ENCODE assay signal across 8 cellular contexts in genomic region chr16:3444032-3444388, GRCh38. TPM values are rescaled to one million over a fixed set of nuclear protein-coding genes. Genes with fewer than 3 reads are reported as not detected.
A peak's percentile ranks its signal among the peaks of the same experiment; 100 is the strongest.
DNase-seq lines count a peak whose midpoint lies in the region; ATAC-seq and TF ChIP-seq lines count a peak whose summit lies in the region.

No MANE protein-coding gene starts in this region.

- H3K18ac ChIP-seq in IMR-90 (ENCODE audit: low read depth, low read length) = no peak overlapping the region

- H3K9me3 Mint-ChIP-seq in nephron = peaks cover 26% of the 10 kb centered on the region

- POLR2A ChIA-PET in IMR-90 (lab: Charles Lee; ENCODE audit: unreplicated experiment) = interaction anchor here (0.6 to 1.3 kb wide), 3 partner anchors 30 to 43 kb away, joined by 3 to 4 read pairs (median 3); partner anchors contain the start of genes ZNF174 and ZSCAN32

- intact Hi-C loops in IMR-90 (cut with micrococcal nuclease) = no loop called here

- WGBS in IMR-90 (ENCODE audit: extremely low coverage in 2 of 2, insufficient read length in 1 of 2), 2 experiments = no CpG with 5 or more reads among the region's 10 CpGs

- TSS peak; percentile 49 for BruUV-seq in IMR-90 (replicated peaks; lab: Mats Ljungman, UMichigan)

- H2AFZ ChIP-seq in IMR-90 (replicated peaks; ENCODE audit: low read length, poor library complexity) (peak overlapping the region; percentile 85), fibroblast of lung (ENCODE audit: low read length) (peak overlapping the region; percentile 1)

- H2AK5ac ChIP-seq in IMR-90 (ENCODE audit: low read depth, low read length) = peak overlapping the region; percentile 78

- H3K56ac ChIP-seq in IMR-90 (ENCODE audit: extremely low read depth, insufficient read depth, low read length) = peak overlapping the region; percentile 72; the same call in 1 of the 2 replicates

- peak overlapping the region; percentile 35 for H3K14ac ChIP-seq in IMR-90 (replicated peaks; ENCODE audit: low read depth, low read length)

- peak; percentile 70 for DNase-seq in AG20443 (ENCODE audit: low spot score)
- peak; percentile 80 for DNase-seq in IMR-90
- peak; percentile 64 for DNase-seq in activated CD4-positive, alpha-beta T cell treated with anti-CD3 and anti-CD28 coated beads for 48 hours
- DNase-seq in fibroblast of lung (ENCODE audit: low read depth in 2 of 2) = peak; percentile 73 to 82
- no peak for DNase-seq in NCI-H1048 (lab: John Stamatoyannopoulos, UW)

- H2BK5ac ChIP-seq in IMR-90 (ENCODE audit: low read depth, low read length, poor library complexity, severe bottlenecking) = peak overlapping the region; percentile 14

- peak; percentile 11 for ATAC-seq in GM19395 (IDR thresholded peaks at IDR 0.05; ENCODE audit: unreplicated experiment)
- peak; percentile 82 for ATAC-seq in IMR-90 (ENCODE audit: low read depth)
- no peak for ATAC-seq in GM21723 (IDR thresholded peaks at IDR 0.05; ENCODE audit: unreplicated experiment)

- no peak overlapping the region for H2BK15ac ChIP-seq in IMR-90 (ENCODE audit: low read depth, low read length)

- H4K91ac ChIP-seq in IMR-90 (ENCODE audit: insufficient read depth, low read depth, low read length) = peak overlapping the region; percentile 43; the same call in 1 of the 2 replicates

- H4K5ac ChIP-seq in IMR-90 (ENCODE audit: low read depth, low read length) = peak overlapping the region; percentile 13

- no peaks in the 10 kb centered on the region for H3K9me1 ChIP-seq in IMR-90 (ENCODE audit: insufficient read depth, low read length)

- H3K4ac ChIP-seq in IMR-90 (ENCODE audit: low read depth, low read length) = peak overlapping the region; percentile 44

- H2AK9ac ChIP-seq in IMR-90 (replicated peaks; ENCODE audit: low read depth, low read length, poor library complexity) = peak overlapping the region; percentile 43

- H3K4me2 ChIP-seq in IMR-90 (ENCODE audit: low read depth, low read length) (peak overlapping the region; percentile 68), fibroblast of lung (ENCODE audit: extremely low read depth, insufficient read depth, low read length) (peak overlapping the region; percentile 82)

- H3K27ac ChIP-seq in IMR-90 (ENCODE audit: insufficient read depth, low read length) (peak overlapping the region; percentile 58), fibroblast of lung (ENCODE audit: insufficient read depth, low read length) (peak overlapping the region; percentile 84)

- H3K4me3 ChIP-seq in IMR-90 (ENCODE audit: insufficient read depth, low read depth, low read length) = peak overlapping the region; percentile 64
- peak overlapping the region; percentile 58 to 92 (median 74) for H3K4me3 ChIP-seq in fibroblast of lung (replicated peaks in 1 of 4; ENCODE audit: control extremely low read depth in 1 of 4, insufficient read depth in 1 of 4, low read depth in 3 of 4, low read length in 4 of 4)

- no peaks in the 10 kb centered on the region; the same call in 1 of the 2 replicates for H3K4me1 ChIP-seq in IMR-90 (ENCODE audit: control insufficient read depth, insufficient read depth, low read length)
- no peaks in the 10 kb centered on the region for H3K4me1 ChIP-seq in fibroblast of lung (ENCODE audit: control insufficient read depth, extremely low read depth, insufficient read depth, low read length)

- TF ChIP-seq CTCF in IMR-90 (conservative IDR thresholded peaks at IDR 0.05; ENCODE audit: low read depth, low read length) (no peak), fibroblast of lung (conservative IDR thresholded peaks at IDR 0.05 in 1 of 2, IDR thresholded peaks at IDR 0.05 in 1 of 2; ENCODE audit: low read depth in 1 of 2, low read length in 2 of 2) (peak in 1 of 2 donors; percentile 2), nephron (IDR thresholded peaks at IDR 0.05; ENCODE audit: unreplicated experiment in 3 of 3) (no peak)

- no peaks in the 10 kb centered on the region for H3K27me3 Mint-ChIP-seq in nephron (ENCODE audit: low read depth)

- peak overlapping the region; percentile 93 to 98 (median 95) for H3K4me3 Mint-ChIP-seq in nephron

- peaks cover 4 to 22% of the 10 kb centered on the region in 2 experiments; a peak in 3 of 4 replicates for H3K79me1 ChIP-seq in IMR-90 (ENCODE audit: low read depth in 1 of 2, low read length in 2 of 2)

- TF ChIP-seq POLR2A in IMR-90 (IDR thresholded peaks at IDR 0.05; ENCODE audit: low read depth, low read length) = peak; percentile 48; the same call in 1 of the 2 replicates

- H3K9me3 ChIP-seq in IMR-90 (ENCODE audit: control insufficient read depth, insufficient read depth, low read length) = no peaks in the 10 kb centered on the region
- no peaks in the 10 kb centered on the region for H3K9me3 ChIP-seq in fibroblast of lung (ENCODE audit: control insufficient read depth, insufficient read depth, low read depth, low read length)

- peaks cover 12% of the 10 kb centered on the region for H3K4me1 Mint-ChIP-seq in nephron

- H3K9ac ChIP-seq in IMR-90 (ENCODE audit: low read depth, low read length) (peak overlapping the region; percentile 79), fibroblast of lung (ENCODE audit: insufficient read depth, low read length) (peak overlapping the region; percentile 71)

- CTCF ChIA-PET in IMR-90 (lab: Yijun Ruan, JAX) = interaction anchor here (1.0 to 1.1 kb wide), 2 partner anchors 10 to 13 kb away, joined by 3 read pairs; no protein-coding TSS in a partner anchor

- peak overlapping the region; percentile 90 to 95 for H4K8ac ChIP-seq in IMR-90 (ENCODE audit: low read depth in 2 of 2, low read length in 2 of 2)

- peak overlapping the region; percentile 85 to 96 (median 94) for H3K27ac Mint-ChIP-seq in nephron

- no peak for TF ChIP-seq RAD21 in IMR-90 (IDR thresholded peaks at IDR 0.05; ENCODE audit: low read length)

- H3K79me2 ChIP-seq in fibroblast of lung (ENCODE audit: control insufficient read depth, insufficient read depth, low read length) = peaks cover 14% of the 10 kb centered on the region

- peaks cover 8% of the 10 kb centered on the region for H3K36me3 ChIP-seq in IMR-90 (ENCODE audit: control insufficient read depth, insufficient read depth, low read length)
- H3K36me3 ChIP-seq in fibroblast of lung (ENCODE audit: control insufficient read depth, insufficient read depth, low read length) = no peaks in the 10 kb centered on the region

- in situ Hi-C loops in IMR-90 (cut with MboI; ENCODE audit: low sequenced_read_pairs) = no loop called here

- no peak overlapping the region for H3K23ac ChIP-seq in IMR-90 (ENCODE audit: low read depth, low read length)

- dilution Hi-C loops in IMR-90 (cut with HindIII; ENCODE audit: low sequenced_read_pairs, unreplicated experiment) = no loop called here

- no peaks in the 10 kb centered on the region for H3K27me3 ChIP-seq in IMR-90 (ENCODE audit: control insufficient read depth, insufficient read depth, low read length)
- H3K27me3 ChIP-seq in fibroblast of lung (ENCODE audit: control insufficient read depth, insufficient read depth, low read length) = no peaks in the 10 kb centered on the region

- H4K20me1 ChIP-seq in IMR-90 (ENCODE audit: insufficient read depth, low read length) = no peaks in the 10 kb centered on the region
- no peaks in the 10 kb centered on the region for H4K20me1 ChIP-seq in fibroblast of lung (ENCODE audit: control insufficient read depth, extremely low read depth, insufficient read depth, low read length)

- peaks cover 65% of the 10 kb centered on the region for H3K36me3 Mint-ChIP-seq in nephron (ENCODE audit: low read depth)

- H2BK120ac ChIP-seq in IMR-90 (ENCODE audit: low read depth, low read length) = no peak overlapping the region

- no peak overlapping the region for H2BK20ac ChIP-seq in IMR-90 (ENCODE audit: low read depth, low read length)

TF ChIP-seq in IMR-90, 13 proteins besides CTCF, POLR2A, EP300 and RAD21 (continues in another document):
- TF ChIP-seq MXI1 (IDR thresholded peaks at IDR 0.05; ENCODE audit: borderline replicate concordance, low read depth, low read length) = no peak

RNA-seq across cellular contexts. Expression of gene NAA60, which starts 0.5 kb away (rescaled TPM):
- total RNA-seq in IMR-90 (2012; rRNA removed) (5.6 and 7.5 TPM in 2 replicates), fibroblast of lung (9.2 and 12.6 TPM in 2 replicates)
- polyA plus RNA-seq in IMR-90 (2012; rRNA removed) (15.2 and 18.0 TPM in 2 replicates), fibroblast of lung (20.9 and 33.6 TPM in 2 replicates)
- 9.1 and 16.7 TPM in 2 replicates for polyA plus RNA-seq in IMR-90 (2012; cell fraction: cytosol; rRNA removed)
- 25.4 and 50.3 TPM in 2 replicates for polyA plus RNA-seq in IMR-90 (2012; cell fraction: nucleus; rRNA removed; ENCODE audit: low replicate concordance)
- polyA plus RNA-seq in fibroblast of lung (2012) = 20.5 and 26.8 TPM in 2 replicates
- 19.1 and 30.7 TPM in 2 replicates for polyA minus RNA-seq in fibroblast of lung (ENCODE audit: low replicate concordance)

RNA-seq across cellular contexts. Expression of gene ZNF597, which starts 0.7 kb away (rescaled TPM):
- total RNA-seq in IMR-90 (2012; rRNA removed) (3.0 and 3.1 TPM in 2 replicates), fibroblast of lung (1.8 and 2.0 TPM in 2 replicates)
- polyA plus RNA-seq in IMR-90 (2012; rRNA removed) (0.79 and 0.91 TPM in 2 replicates), fibroblast of lung (1.4 and 1.6 TPM in 2 replicates)
- polyA plus RNA-seq in IMR-90 (2012; cell fraction: cytosol; rRNA removed) = 0.24 and 0.31 TPM in 2 replicates
- polyA plus RNA-seq in IMR-90 (2012; cell fraction: nucleus; rRNA removed; ENCODE audit: low replicate concordance) = 0.24 and 1.9 TPM in 2 replicates
- polyA plus RNA-seq in fibroblast of lung (2012) = 1.3 and 1.4 TPM in 2 replicates
- 0.24 and 0.26 TPM in 2 replicates for polyA minus RNA-seq in fibroblast of lung (ENCODE audit: low replicate concordance)

RNA-seq across cellular contexts. Expression of gene ZNF174, which starts 43.0 kb away (rescaled TPM):
- total RNA-seq in IMR-90 (2012; rRNA removed) (5.3 and 7.2 TPM in 2 replicates), fibroblast of lung (6.7 and 9.2 TPM in 2 replicates)
- polyA plus RNA-seq in IMR-90 (2012; rRNA removed) (9.4 and 10.6 TPM in 2 replicates), fibroblast of lung (8.5 and 9.1 TPM in 2 replicates)
- polyA plus RNA-seq in IMR-90 (2012; cell fraction: cytosol; rRNA removed) = 6.6 and 9.8 TPM in 2 replicates
- 5.1 and 8.9 TPM in 2 replicates for polyA plus RNA-seq in IMR-90 (2012; cell fraction: nucleus; rRNA removed; ENCODE audit: low replicate concordance)
- polyA plus RNA-seq in fibroblast of lung (2012) = 7.6 and 7.8 TPM in 2 replicates
- polyA minus RNA-seq in fibroblast of lung (ENCODE audit: low replicate concordance) = 6.4 and 8.3 TPM in 2 replicates

RNA-seq across cellular contexts. Expression of gene ZSCAN32, which starts 43.2 kb away (rescaled TPM):
- total RNA-seq in IMR-90 (2012; rRNA removed) = 10.0 and 16.5 TPM in 2 replicates
- 10.3 and 13.0 TPM in 2 replicates for polyA plus RNA-seq in IMR-90 (2012; rRNA removed)
- polyA plus RNA-seq in IMR-90 (2012; cell fraction: cytosol; rRNA removed) = 4.4 and 6.0 TPM in 2 replicates
- 8.0 and 18.2 TPM in 2 replicates for polyA plus RNA-seq in IMR-90 (2012; cell fraction: nucleus; rRNA removed; ENCODE audit: low replicate concordance)
- 10.0 and 13.7 TPM in 2 replicates for total RNA-seq in fibroblast of lung
- 11.3 and 14.1 TPM in 2 replicates for polyA plus RNA-seq in fibroblast of lung
- polyA plus RNA-seq in fibroblast of lung (2012) = 7.1 and 8.5 TPM in 2 replicates
- polyA minus RNA-seq in fibroblast of lung (ENCODE audit: low replicate concordance) = 4.7 and 9.3 TPM in 2 replicates

RNA-seq across cellular contexts. Expression of gene C16orf90, which starts 51.3 kb away (rescaled TPM):
- total RNA-seq in IMR-90 (2012; rRNA removed) = not detected in 2 replicates
- polyA plus RNA-seq in IMR-90 (2012; rRNA removed) = not detected in 2 replicates
- polyA plus RNA-seq in IMR-90 (2012; cell fraction: cytosol; rRNA removed) = not detected in 2 replicates
- polyA plus RNA-seq in IMR-90 (2012; cell fraction: nucleus; rRNA removed; ENCODE audit: low replicate concordance) = not detected in 2 replicates
- not detected in 2 replicates for total RNA-seq in fibroblast of lung
- polyA plus RNA-seq in fibroblast of lung = not detected in 2 replicates
- polyA plus RNA-seq in fibroblast of lung (2012) = not detected in 2 replicates
- not detected in 2 replicates for polyA minus RNA-seq in fibroblast of lung (ENCODE audit: low replicate concordance)
